In the genomic region with DNA sequence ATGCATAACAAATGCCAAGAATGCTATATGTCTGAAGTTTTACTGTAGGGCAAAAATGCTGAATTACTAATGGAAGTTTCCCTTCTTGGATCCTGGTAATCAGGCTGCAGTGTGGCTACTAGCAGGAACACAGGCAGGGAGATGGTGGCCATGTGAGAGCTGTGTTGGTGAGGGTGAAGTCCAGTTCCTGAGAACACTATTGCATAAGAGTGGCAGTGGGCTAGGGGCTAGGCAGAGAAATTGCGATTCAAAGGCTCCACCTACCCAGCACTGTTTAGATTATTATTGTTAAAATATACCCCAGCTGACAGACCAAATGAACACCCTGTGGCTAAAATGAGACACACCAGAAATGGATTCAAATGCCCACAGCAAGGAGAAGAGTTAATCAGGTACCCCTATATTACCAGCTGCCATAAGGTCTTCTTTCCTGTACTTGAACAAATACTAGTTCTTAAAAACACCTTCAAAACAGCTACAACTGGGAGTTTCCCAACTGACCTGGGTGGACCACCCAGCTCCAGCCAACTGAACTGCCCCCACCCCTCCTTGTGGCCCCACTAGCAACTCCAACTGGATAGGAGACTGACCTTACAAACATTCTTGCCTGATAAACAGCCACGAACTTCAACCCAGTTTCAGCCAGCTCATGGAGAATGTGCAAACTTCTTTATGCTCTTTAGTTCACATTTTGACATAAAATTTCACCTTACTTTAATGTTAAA, we compare ENCODE assay signal across 1 cellular context.
TF ChIP-seq lines count a peak whose summit lies in the region.

No MANE protein-coding gene starts in this region.

TF ChIP-seq in HepG2, 621 proteins besides CTCF, POLR2A, EP300 and RAD21 (continued from another document and continues in another):
- TF ChIP-seq, protein P1, sequence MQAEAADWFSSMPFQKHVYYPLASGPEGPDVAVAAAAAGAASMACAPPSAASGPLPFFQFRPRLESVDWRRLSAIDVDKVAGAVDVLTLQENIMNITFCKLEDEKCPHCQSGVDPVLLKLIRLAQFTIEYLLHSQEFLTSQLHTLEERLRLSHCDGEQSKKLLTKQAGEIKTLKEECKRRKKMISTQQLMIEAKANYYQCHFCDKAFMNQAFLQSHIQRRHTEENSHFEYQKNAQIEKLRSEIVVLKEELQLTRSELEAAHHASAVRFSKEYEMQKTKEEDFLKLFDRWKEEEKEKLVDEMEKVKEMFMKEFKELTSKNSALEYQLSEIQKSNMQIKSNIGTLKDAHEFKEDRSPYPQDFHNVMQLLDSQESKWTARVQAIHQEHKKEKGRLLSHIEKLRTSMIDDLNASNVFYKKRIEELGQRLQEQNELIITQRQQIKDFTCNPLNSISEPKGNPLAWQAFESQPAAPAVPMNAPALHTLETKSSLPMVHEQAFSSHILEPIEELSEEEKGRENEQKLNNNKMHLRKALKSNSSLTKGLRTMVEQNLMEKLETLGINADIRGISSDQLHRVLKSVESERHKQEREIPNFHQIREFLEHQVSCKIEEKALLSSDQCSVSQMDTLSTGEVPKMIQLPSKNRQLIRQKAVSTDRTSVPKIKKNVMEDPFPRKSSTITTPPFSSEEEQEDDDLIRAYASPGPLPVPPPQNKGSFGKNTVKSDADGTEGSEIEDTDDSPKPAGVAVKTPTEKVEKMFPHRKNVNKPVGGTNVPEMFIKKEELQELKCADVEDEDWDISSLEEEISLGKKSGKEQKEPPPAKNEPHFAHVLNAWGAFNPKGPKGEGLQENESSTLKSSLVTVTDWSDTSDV (CRISPR knock-in tag; IDR thresholded peaks at IDR 0.05): no peak
- TF ChIP-seq, protein P2, sequence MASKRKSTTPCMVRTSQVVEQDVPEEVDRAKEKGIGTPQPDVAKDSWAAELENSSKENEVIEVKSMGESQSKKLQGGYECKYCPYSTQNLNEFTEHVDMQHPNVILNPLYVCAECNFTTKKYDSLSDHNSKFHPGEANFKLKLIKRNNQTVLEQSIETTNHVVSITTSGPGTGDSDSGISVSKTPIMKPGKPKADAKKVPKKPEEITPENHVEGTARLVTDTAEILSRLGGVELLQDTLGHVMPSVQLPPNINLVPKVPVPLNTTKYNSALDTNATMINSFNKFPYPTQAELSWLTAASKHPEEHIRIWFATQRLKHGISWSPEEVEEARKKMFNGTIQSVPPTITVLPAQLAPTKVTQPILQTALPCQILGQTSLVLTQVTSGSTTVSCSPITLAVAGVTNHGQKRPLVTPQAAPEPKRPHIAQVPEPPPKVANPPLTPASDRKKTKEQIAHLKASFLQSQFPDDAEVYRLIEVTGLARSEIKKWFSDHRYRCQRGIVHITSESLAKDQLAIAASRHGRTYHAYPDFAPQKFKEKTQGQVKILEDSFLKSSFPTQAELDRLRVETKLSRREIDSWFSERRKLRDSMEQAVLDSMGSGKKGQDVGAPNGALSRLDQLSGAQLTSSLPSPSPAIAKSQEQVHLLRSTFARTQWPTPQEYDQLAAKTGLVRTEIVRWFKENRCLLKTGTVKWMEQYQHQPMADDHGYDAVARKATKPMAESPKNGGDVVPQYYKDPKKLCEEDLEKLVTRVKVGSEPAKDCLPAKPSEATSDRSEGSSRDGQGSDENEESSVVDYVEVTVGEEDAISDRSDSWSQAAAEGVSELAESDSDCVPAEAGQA (IDR thresholded peaks at IDR 0.05; ENCODE audit: low read depth): no peak
- TF ChIP-seq, protein P2 (CRISPR knock-in tag; IDR thresholded peaks at IDR 0.05; ENCODE audit: borderline replicate concordance): no peak
- TF ChIP-seq BHLHE40 (IDR thresholded peaks at IDR 0.05; ENCODE audit: low read length) (no peak), NRL (CRISPR knock-in tag; IDR thresholded peaks at IDR 0.05; ENCODE audit: borderline replicate concordance) (no peak), ZNF678 (CRISPR knock-in tag; IDR thresholded peaks at IDR 0.05) (no peak), IKZF1 (IDR thresholded peaks at IDR 0.05) (no peak), ZNF879 (CRISPR knock-in tag; IDR thresholded peaks at IDR 0.05) (no peak), RBM39 (IDR thresholded peaks at IDR 0.05; ENCODE audit: low read depth, low read length, poor library complexity, severe bottlenecking) (no peak), MAFF (IDR thresholded peaks at IDR 0.05; ENCODE audit: low read depth, low read length) (no peak), ZNF317 (CRISPR knock-in tag; IDR thresholded peaks at IDR 0.05) (0 out of 2 replicates have a peak, but pooled peaks have one; percentile 49), ZNF570 (CRISPR knock-in tag; IDR thresholded peaks at IDR 0.05; ENCODE audit: borderline replicate concordance) (no peak), MIXL1 (CRISPR knock-in tag; IDR thresholded peaks at IDR 0.05) (no peak), ZFP36L2 (CRISPR knock-in tag; IDR thresholded peaks at IDR 0.05) (no peak), ZNF264 (CRISPR knock-in tag; IDR thresholded peaks at IDR 0.05) (0 out of 2 replicates have a peak, but pooled peaks have one; percentile 61), SOX13 (IDR thresholded peaks at IDR 0.05) (no peak), SOX13 (CRISPR knock-in tag; conservative IDR thresholded peaks at IDR 0.05 in 1 of 2, IDR thresholded peaks at IDR 0.05 in 1 of 2) (peak in 1 of 2 experiments; percentile 27; a peak in 1 of 4 replicates), SMARCC2 (IDR thresholded peaks at IDR 0.05) (no peak), MATR3 (CRISPR knock-in tag; IDR thresholded peaks at IDR 0.05) (no peak), SP4 (CRISPR knock-in tag; IDR thresholded peaks at IDR 0.05) (no peak), ATF7-NPFF (CRISPR knock-in tag; IDR thresholded peaks at IDR 0.05; ENCODE audit: low read depth) (no peak), MAF1 (CRISPR knock-in tag; IDR thresholded peaks at IDR 0.05; ENCODE audit: borderline replicate concordance) (no peak), ZNF430 (CRISPR knock-in tag; IDR thresholded peaks at IDR 0.05) (no peak), JUNB (CRISPR knock-in tag; IDR thresholded peaks at IDR 0.05; ENCODE audit: borderline replicate concordance) (no peak), CEBPB (IDR thresholded peaks at IDR 0.05; ENCODE audit: borderline replicate concordance, low read depth, low read length) (peak; percentile 93), NFATC3 (CRISPR knock-in tag; IDR thresholded peaks at IDR 0.05) (no peak), ZSCAN31 (CRISPR knock-in tag; IDR thresholded peaks at IDR 0.05; ENCODE audit: low read depth) (0 out of 2 replicates have a peak, but pooled peaks have one; percentile 40), U2AF2 (IDR thresholded peaks at IDR 0.05; ENCODE audit: low read depth, low read length) (no peak), CBX2 (IDR thresholded peaks at IDR 0.05; ENCODE audit: low read depth, low read length) (no peak), CBX2 (CRISPR knock-in tag; IDR thresholded peaks at IDR 0.05; ENCODE audit: low read depth) (no peak), KLF15 (CRISPR knock-in tag; IDR thresholded peaks at IDR 0.05; ENCODE audit: borderline replicate concordance) (no peak), IRX3 (CRISPR knock-in tag; IDR thresholded peaks at IDR 0.05; ENCODE audit: borderline replicate concordance, low read depth) (no peak), HCFC1 (IDR thresholded peaks at IDR 0.05; ENCODE audit: low read depth, low read length) (no peak), YY1 (IDR thresholded peaks at IDR 0.05; ENCODE audit: insufficient read depth, insufficient replicate concordance, low read depth, low read length) (peak; percentile 28), ZNF484 (CRISPR knock-in tag; IDR thresholded peaks at IDR 0.05; ENCODE audit: borderline replicate concordance, low read depth) (no peak), HNRNPUL1 (IDR thresholded peaks at IDR 0.05; ENCODE audit: low read depth, low read length) (no peak), ZNF543 (CRISPR knock-in tag; IDR thresholded peaks at IDR 0.05) (no peak), EZH2 (conservative IDR thresholded peaks at IDR 0.05; ENCODE audit: low read depth, low read length) (no peak)
- TF ChIP-seq, protein P3, sequence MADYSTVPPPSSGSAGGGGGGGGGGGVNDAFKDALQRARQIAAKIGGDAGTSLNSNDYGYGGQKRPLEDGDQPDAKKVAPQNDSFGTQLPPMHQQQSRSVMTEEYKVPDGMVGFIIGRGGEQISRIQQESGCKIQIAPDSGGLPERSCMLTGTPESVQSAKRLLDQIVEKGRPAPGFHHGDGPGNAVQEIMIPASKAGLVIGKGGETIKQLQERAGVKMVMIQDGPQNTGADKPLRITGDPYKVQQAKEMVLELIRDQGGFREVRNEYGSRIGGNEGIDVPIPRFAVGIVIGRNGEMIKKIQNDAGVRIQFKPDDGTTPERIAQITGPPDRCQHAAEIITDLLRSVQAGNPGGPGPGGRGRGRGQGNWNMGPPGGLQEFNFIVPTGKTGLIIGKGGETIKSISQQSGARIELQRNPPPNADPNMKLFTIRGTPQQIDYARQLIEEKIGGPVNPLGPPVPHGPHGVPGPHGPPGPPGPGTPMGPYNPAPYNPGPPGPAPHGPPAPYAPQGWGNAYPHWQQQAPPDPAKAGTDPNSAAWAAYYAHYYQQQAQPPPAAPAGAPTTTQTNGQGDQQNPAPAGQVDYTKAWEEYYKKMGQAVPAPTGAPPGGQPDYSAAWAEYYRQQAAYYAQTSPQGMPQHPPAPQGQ (CRISPR knock-in tag; IDR thresholded peaks at IDR 0.05; ENCODE audit: borderline replicate concordance): no peak
- TF ChIP-seq, protein P4, sequence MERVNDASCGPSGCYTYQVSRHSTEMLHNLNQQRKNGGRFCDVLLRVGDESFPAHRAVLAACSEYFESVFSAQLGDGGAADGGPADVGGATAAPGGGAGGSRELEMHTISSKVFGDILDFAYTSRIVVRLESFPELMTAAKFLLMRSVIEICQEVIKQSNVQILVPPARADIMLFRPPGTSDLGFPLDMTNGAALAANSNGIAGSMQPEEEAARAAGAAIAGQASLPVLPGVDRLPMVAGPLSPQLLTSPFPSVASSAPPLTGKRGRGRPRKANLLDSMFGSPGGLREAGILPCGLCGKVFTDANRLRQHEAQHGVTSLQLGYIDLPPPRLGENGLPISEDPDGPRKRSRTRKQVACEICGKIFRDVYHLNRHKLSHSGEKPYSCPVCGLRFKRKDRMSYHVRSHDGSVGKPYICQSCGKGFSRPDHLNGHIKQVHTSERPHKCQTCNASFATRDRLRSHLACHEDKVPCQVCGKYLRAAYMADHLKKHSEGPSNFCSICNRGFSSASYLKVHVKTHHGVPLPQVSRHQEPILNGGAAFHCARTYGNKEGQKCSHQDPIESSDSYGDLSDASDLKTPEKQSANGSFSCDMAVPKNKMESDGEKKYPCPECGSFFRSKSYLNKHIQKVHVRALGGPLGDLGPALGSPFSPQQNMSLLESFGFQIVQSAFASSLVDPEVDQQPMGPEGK (CRISPR knock-in tag; IDR thresholded peaks at IDR 0.05): no peak
- TF ChIP-seq, protein P5, sequence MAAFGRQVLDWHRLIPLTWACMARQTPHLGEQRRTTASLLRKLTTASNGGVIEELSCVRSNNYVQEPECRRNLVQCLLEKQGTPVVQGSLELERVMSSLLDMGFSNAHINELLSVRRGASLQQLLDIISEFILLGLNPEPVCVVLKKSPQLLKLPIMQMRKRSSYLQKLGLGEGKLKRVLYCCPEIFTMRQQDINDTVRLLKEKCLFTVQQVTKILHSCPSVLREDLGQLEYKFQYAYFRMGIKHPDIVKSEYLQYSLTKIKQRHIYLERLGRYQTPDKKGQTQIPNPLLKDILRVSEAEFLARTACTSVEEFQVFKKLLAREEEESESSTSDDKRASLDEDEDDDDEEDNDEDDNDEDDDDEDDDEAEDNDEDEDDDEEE (CRISPR knock-in tag; IDR thresholded peaks at IDR 0.05): no peak
- TF ChIP-seq, protein P6, sequence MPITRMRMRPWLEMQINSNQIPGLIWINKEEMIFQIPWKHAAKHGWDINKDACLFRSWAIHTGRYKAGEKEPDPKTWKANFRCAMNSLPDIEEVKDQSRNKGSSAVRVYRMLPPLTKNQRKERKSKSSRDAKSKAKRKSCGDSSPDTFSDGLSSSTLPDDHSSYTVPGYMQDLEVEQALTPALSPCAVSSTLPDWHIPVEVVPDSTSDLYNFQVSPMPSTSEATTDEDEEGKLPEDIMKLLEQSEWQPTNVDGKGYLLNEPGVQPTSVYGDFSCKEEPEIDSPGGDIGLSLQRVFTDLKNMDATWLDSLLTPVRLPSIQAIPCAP (CRISPR knock-in tag; IDR thresholded peaks at IDR 0.05; ENCODE audit: low read depth): no peak
- TF ChIP-seq, protein P7, sequence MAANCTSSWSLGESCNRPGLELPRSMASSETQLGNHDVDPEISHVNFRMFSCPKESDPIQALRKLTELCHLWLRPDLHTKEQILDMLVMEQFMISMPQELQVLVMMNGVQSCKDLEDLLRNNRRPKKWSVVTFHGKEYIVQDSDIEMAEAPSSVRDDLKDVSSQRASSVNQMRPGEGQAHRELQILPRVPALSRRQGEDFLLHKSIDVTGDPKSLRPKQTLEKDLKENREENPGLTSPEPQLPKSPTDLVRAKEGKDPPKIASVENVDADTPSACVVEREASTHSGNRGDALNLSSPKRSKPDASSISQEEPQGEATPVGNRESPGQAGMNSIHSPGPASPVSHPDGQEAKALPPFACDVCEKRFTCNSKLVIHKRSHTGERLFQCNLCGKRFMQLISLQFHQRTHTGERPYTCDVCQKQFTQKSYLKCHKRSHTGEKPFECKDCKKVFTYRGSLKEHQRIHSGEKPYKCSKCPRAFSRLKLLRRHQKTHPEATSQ (CRISPR knock-in tag; IDR thresholded peaks at IDR 0.05; ENCODE audit: borderline replicate concordance): no peak
- TF ChIP-seq, protein P8, sequence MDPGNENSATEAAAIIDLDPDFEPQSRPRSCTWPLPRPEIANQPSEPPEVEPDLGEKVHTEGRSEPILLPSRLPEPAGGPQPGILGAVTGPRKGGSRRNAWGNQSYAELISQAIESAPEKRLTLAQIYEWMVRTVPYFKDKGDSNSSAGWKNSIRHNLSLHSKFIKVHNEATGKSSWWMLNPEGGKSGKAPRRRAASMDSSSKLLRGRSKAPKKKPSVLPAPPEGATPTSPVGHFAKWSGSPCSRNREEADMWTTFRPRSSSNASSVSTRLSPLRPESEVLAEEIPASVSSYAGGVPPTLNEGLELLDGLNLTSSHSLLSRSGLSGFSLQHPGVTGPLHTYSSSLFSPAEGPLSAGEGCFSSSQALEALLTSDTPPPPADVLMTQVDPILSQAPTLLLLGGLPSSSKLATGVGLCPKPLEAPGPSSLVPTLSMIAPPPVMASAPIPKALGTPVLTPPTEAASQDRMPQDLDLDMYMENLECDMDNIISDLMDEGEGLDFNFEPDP (CRISPR knock-in tag; conservative IDR thresholded peaks at IDR 0.05): no peak
- TF ChIP-seq, protein P9, sequence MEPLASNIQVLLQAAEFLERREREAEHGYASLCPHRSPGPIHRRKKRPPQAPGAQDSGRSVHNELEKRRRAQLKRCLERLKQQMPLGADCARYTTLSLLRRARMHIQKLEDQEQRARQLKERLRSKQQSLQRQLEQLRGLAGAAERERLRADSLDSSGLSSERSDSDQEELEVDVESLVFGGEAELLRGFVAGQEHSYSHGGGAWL (CRISPR knock-in tag; IDR thresholded peaks at IDR 0.05): no peak
